In the genomic region with DNA sequence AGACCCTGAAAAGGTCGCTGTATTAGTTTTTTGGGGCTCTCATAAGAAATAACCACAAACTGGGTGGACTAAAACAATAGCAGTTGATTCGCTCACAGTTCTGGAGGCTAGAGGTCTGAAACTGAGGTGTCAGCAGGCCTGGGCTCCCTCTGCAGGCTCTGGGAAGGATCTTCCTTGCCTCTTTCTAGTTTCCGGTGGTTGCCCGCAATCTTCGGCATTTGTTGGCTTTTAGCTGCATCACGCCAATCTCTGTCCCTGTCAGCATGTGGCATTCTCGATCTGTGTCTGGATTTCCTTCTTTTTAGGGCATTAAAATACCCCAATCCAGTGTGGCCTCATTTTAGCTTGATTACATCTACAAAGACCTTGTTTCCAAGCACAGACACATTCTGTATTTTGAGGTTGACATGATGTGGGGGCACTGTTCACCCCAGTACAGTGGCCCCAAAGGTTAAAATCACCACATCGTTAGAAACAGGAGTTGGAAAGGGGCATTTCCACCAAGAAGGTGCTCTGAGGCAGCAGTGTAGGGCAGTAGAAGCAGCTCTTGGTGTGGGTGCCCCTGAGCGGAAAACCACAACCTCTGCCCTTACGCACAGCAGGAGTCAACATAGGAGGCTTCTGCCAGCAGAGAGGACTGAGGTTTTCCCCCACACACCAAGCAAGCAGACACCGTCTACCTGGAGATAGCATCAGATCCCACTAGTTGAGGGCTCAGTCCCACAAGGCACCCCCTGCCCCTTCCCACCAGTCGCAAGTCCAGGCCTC, we compare ENCODE assay signal across 13 cellular contexts. TPM values are rescaled to one million over a fixed set of nuclear protein-coding genes. Genes with fewer than 3 reads are reported as not detected.
DNase-seq lines count a peak whose midpoint lies in the region; ATAC-seq and TF ChIP-seq lines count a peak whose summit lies in the region.
"Had no signal": no experiment of that assay in that cellular context is flagged by ENCODE, and none has a peak within 500 bp of the region (broad histone marks: within the 10 kb centered on the region; RNA-seq: fewer than 3 reads in every experiment).

No MANE protein-coding gene starts in this region.

- no peak overlapping the region for H3K9ac ChIP-seq in rectal smooth muscle tissue (ENCODE audit: low read length)

- H3K4me1 ChIP-seq in rectal smooth muscle tissue (ENCODE audit: control insufficient read depth, insufficient read depth, low read length), result no peaks in the 10 kb centered on the region
- H3K4me1 ChIP-seq: body of pancreas, heart right ventricle, transverse colon had no signal

- no peaks in the 10 kb centered on the region for H3K9me3 Mint-ChIP-seq in activated CD8-positive, alpha-beta memory T cell treated with anti-CD3 and anti-CD28 coated beads, Interleukin-2, amount 10 ng/mL, durations not matched to agents 7 days and 5 days (ENCODE audit: low read depth)
- peaks cover 5% of the 10 kb centered on the region for H3K9me3 Mint-ChIP-seq in nephron progenitor cell

- peak overlapping the region; percentile 15 for H3K27ac ChIP-seq in rectal smooth muscle tissue (ENCODE audit: low read depth, low read length)
- H3K27ac ChIP-seq: body of pancreas, heart right ventricle, PC-9, transverse colon had no signal

- ATAC-seq in activated CD8-positive, alpha-beta memory T cell treated with anti-CD3 and anti-CD28 coated beads, Interleukin-2, amount 10 ng/mL, durations not matched to agents 7 days and 5 days, result peak; percentile 59
- no peak for ATAC-seq in HG03469 (IDR thresholded peaks at IDR 0.05; ENCODE audit: unreplicated experiment)
- ATAC-seq: body of pancreas, heart right ventricle had no signal

- H3K27ac Mint-ChIP-seq in activated CD8-positive, alpha-beta memory T cell treated with anti-CD3 and anti-CD28 coated beads, Interleukin-2, amount 10 ng/mL, durations not matched to agents 7 days and 5 days, result peak overlapping the region; percentile 66
- H3K27ac Mint-ChIP-seq in nephron progenitor cell, result no peak overlapping the region

- H3K4me3 Mint-ChIP-seq in activated CD8-positive, alpha-beta memory T cell treated with anti-CD3 and anti-CD28 coated beads, Interleukin-2, amount 10 ng/mL, durations not matched to agents 7 days and 5 days, result no peak overlapping the region
- no peak overlapping the region for H3K4me3 Mint-ChIP-seq in nephron progenitor cell

- peak; percentile 60 for DNase-seq in activated CD8-positive, alpha-beta memory T cell treated with anti-CD3 and anti-CD28 coated beads, Interleukin-2, amount 10 ng/mL, durations not matched to agents 7 days and 5 days
- no peak for DNase-seq in activated CD8-positive, alpha-beta memory T cell treated with anti-CD3 and anti-CD28 coated beads for 24 hours
- peak; percentile 21 for DNase-seq in T-helper 9 cell
- peak; percentile 21 for DNase-seq in choroid plexus epithelial cell (ENCODE audit: low read depth)
- DNase-seq in nephron progenitor cell, result no peak
- no peak for DNase-seq in midbrain (lab: John Stamatoyannopoulos, UW)
- DNase-seq: body of pancreas, heart right ventricle, NCI-H2227 treated with DMSO at 0.1 percent for 48 hours, PC-9, transverse colon had no signal

- peaks cover 47% of the 10 kb centered on the region for H3K36me3 ChIP-seq in rectal smooth muscle tissue (ENCODE audit: control insufficient read depth, insufficient read depth, low read length)

- TF ChIP-seq CTCF in choroid plexus epithelial cell (conservative IDR thresholded peaks at IDR 0.05; ENCODE audit: low read depth, low read length) (peak; percentile 48), nephron progenitor cell (IDR thresholded peaks at IDR 0.05) (no peak)

- H3K27me3 ChIP-seq in rectal smooth muscle tissue (ENCODE audit: control insufficient read depth, insufficient read depth, low read length), result no peaks in the 10 kb centered on the region
- H3K27me3 ChIP-seq: body of pancreas, heart right ventricle, transverse colon had no signal

- peaks cover 75% of the 10 kb centered on the region for H3K36me3 Mint-ChIP-seq in activated CD8-positive, alpha-beta memory T cell treated with anti-CD3 and anti-CD28 coated beads, Interleukin-2, amount 10 ng/mL, durations not matched to agents 7 days and 5 days
- H3K36me3 Mint-ChIP-seq in nephron progenitor cell (ENCODE audit: low read depth), result peaks cover 84% of the 10 kb centered on the region

- CTCF ChIA-PET in activated CD8-positive, alpha-beta memory T cell treated with anti-CD3 and anti-CD28 coated beads, Interleukin-2, amount 10 ng/mL, durations not matched to agents 7 days and 5 days (lab: Charles Lee), result no interaction called here

- peaks cover 16% of the 10 kb centered on the region for H3K4me1 Mint-ChIP-seq in activated CD8-positive, alpha-beta memory T cell treated with anti-CD3 and anti-CD28 coated beads, Interleukin-2, amount 10 ng/mL, durations not matched to agents 7 days and 5 days
- no peaks in the 10 kb centered on the region for H3K4me1 Mint-ChIP-seq in nephron progenitor cell

- no peaks in the 10 kb centered on the region for H3K27me3 Mint-ChIP-seq in activated CD8-positive, alpha-beta memory T cell treated with anti-CD3 and anti-CD28 coated beads, Interleukin-2, amount 10 ng/mL, durations not matched to agents 7 days and 5 days
- H3K27me3 Mint-ChIP-seq in nephron progenitor cell (ENCODE audit: low read depth, poor library complexity), result no peaks in the 10 kb centered on the region

- H3K4me3 ChIP-seq in choroid plexus epithelial cell (ENCODE audit: low read depth, low read length) (no peak overlapping the region), rectal smooth muscle tissue (ENCODE audit: low read length) (no peak overlapping the region)
- H3K4me3 ChIP-seq: body of pancreas, heart right ventricle, PC-9, transverse colon had no signal

RNA-seq across cellular contexts. Expression of a gene that starts 13.5 kb away (rescaled TPM):
- 10 to 100 TPM; 14.2 to 18.9 TPM for total RNA-seq in activated CD8-positive, alpha-beta memory T cell treated with anti-CD3 and anti-CD28 coated beads, Interleukin-2, amount 10 ng/mL, durations not matched to agents 7 days and 5 days

RNA-seq across cellular contexts. Expression of a gene that starts 13.5 kb away (rescaled TPM):
- total RNA-seq in activated CD8-positive, alpha-beta memory T cell treated with anti-CD3 and anti-CD28 coated beads, Interleukin-2, amount 10 ng/mL, durations not matched to agents 7 days and 5 days, result 1,000 to 10,000 TPM; 1,251 to 1,331 TPM

RNA-seq across cellular contexts. Expression of a gene that starts 13.6 kb away (rescaled TPM):
- total RNA-seq in activated CD8-positive, alpha-beta memory T cell treated with anti-CD3 and anti-CD28 coated beads, Interleukin-2, amount 10 ng/mL, durations not matched to agents 7 days and 5 days, result 10 to 100 TPM; 25.5 to 27.7 TPM

RNA-seq across cellular contexts. Expression of a gene that starts 40.7 kb away (rescaled TPM):
- 10 to 100 TPM; 12.1 to 26.0 TPM for total RNA-seq in activated CD8-positive, alpha-beta memory T cell treated with anti-CD3 and anti-CD28 coated beads, Interleukin-2, amount 10 ng/mL, durations not matched to agents 7 days and 5 days

Comparison
In these comparisons a context has a peak if more than half of its experiments do, and no peak if none do; other contexts are left out.
1. DNase-seq: peak in activated CD8-positive, alpha-beta memory T cell treated with anti-CD3 and anti-CD28 coated beads, Interleukin-2, amount 10 ng/mL, durations not matched to agents 7 days and 5 days (single experiment), T-helper 9 cell (single experiment) and choroid plexus epithelial cell (single experiment); none in activated CD8-positive, alpha-beta memory T cell treated with anti-CD3 and anti-CD28 coated beads for 24 hours (single experiment), nephron progenitor cell (single experiment) and midbrain (single experiment).